2 cellular contexts compared by ENCODE assay signal in the genomic region with DNA sequence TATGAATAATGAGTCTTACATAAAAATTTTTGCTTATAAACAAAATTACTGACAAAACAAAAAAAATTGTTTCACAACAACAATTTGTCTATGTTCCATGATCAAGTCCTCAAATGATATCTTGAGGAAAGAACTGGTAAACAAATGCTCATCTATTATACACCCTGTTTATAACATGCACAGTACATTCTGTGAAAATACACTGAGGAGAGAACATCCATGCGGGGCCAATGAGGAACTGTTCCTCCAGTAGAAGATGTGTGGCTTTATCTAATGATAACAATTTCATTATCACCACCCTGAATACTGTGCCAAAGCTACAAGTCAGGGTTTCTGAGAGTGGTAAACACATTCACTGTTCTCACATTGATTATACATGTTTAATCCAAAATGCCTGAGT.
TF ChIP-seq lines count a peak whose summit lies in the region.

No MANE protein-coding gene starts in this region.

TF ChIP-seq in IMR-90, 13 proteins besides CTCF, POLR2A, EP300 and RAD21:
- no peak for TF ChIP-seq MXI1 (IDR thresholded peaks at IDR 0.05; ENCODE audit: borderline replicate concordance, low read depth, low read length)
- TF ChIP-seq CEBPB (IDR thresholded peaks at IDR 0.05; ENCODE audit: low read depth, low read length), result no peak
- no peak for TF ChIP-seq MAZ (IDR thresholded peaks at IDR 0.05; ENCODE audit: borderline replicate concordance, low read depth, low read length)
- TF ChIP-seq MAFK (IDR thresholded peaks at IDR 0.05; ENCODE audit: low read depth, low read length), result no peak
- no peak for TF ChIP-seq RCOR1 (IDR thresholded peaks at IDR 0.05; ENCODE audit: insufficient replicate concordance, low read length)
- TF ChIP-seq CHD1 (IDR thresholded peaks at IDR 0.05; ENCODE audit: low read depth, low read length), result no peak
- TF ChIP-seq, protein P1, sequence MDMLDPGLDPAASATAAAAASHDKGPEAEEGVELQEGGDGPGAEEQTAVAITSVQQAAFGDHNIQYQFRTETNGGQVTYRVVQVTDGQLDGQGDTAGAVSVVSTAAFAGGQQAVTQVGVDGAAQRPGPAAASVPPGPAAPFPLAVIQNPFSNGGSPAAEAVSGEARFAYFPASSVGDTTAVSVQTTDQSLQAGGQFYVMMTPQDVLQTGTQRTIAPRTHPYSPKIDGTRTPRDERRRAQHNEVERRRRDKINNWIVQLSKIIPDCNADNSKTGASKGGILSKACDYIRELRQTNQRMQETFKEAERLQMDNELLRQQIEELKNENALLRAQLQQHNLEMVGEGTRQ (IDR thresholded peaks at IDR 0.05; ENCODE audit: low read depth, low read length), result no peak
- TF ChIP-seq BHLHE40 (IDR thresholded peaks at IDR 0.05; ENCODE audit: low read depth, low read length), result no peak
- TF ChIP-seq FOS (IDR thresholded peaks at IDR 0.05; ENCODE audit: low read depth, low read length), result no peak
- TF ChIP-seq RFX5 (IDR thresholded peaks at IDR 0.05; ENCODE audit: low read depth, low read length), result no peak
- no peak for TF ChIP-seq SMC3 (IDR thresholded peaks at IDR 0.05; ENCODE audit: low read depth, low read length)
- TF ChIP-seq NFE2L2 (IDR thresholded peaks at IDR 0.05; ENCODE audit: low read depth, low read length), result no peak

TF ChIP-seq in HepG2, 621 proteins besides CTCF, POLR2A, EP300 and RAD21:
- TF ChIP-seq ZBTB21 (CRISPR knock-in tag; IDR thresholded peaks at IDR 0.05), result no peak
- no peak for TF ChIP-seq PITX1 (CRISPR knock-in tag; IDR thresholded peaks at IDR 0.05)
- TF ChIP-seq, protein P2, sequence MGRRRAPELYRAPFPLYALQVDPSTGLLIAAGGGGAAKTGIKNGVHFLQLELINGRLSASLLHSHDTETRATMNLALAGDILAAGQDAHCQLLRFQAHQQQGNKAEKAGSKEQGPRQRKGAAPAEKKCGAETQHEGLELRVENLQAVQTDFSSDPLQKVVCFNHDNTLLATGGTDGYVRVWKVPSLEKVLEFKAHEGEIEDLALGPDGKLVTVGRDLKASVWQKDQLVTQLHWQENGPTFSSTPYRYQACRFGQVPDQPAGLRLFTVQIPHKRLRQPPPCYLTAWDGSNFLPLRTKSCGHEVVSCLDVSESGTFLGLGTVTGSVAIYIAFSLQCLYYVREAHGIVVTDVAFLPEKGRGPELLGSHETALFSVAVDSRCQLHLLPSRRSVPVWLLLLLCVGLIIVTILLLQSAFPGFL (CRISPR knock-in tag; IDR thresholded peaks at IDR 0.05), result no peak
- no peak for TF ChIP-seq FOXC1 (CRISPR knock-in tag; IDR thresholded peaks at IDR 0.05; ENCODE audit: borderline replicate concordance)
- no peak for TF ChIP-seq MBD4 (IDR thresholded peaks at IDR 0.05; ENCODE audit: borderline replicate concordance, low read length)
- TF ChIP-seq, protein P3, sequence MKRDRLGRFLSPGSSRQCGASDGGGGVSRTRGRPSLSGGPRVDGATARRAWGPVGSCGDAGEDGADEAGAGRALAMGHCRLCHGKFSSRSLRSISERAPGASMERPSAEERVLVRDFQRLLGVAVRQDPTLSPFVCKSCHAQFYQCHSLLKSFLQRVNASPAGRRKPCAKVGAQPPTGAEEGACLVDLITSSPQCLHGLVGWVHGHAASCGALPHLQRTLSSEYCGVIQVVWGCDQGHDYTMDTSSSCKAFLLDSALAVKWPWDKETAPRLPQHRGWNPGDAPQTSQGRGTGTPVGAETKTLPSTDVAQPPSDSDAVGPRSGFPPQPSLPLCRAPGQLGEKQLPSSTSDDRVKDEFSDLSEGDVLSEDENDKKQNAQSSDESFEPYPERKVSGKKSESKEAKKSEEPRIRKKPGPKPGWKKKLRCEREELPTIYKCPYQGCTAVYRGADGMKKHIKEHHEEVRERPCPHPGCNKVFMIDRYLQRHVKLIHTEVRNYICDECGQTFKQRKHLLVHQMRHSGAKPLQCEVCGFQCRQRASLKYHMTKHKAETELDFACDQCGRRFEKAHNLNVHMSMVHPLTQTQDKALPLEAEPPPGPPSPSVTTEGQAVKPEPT (CRISPR knock-in tag; IDR thresholded peaks at IDR 0.05; ENCODE audit: low read depth), result no peak
- TF ChIP-seq ZIK1 (CRISPR knock-in tag; IDR thresholded peaks at IDR 0.05; ENCODE audit: borderline replicate concordance, low read depth), result no peak
- no peak for TF ChIP-seq SRSF9 (IDR thresholded peaks at IDR 0.05; ENCODE audit: borderline replicate concordance, insufficient read depth, low read depth, low read length, poor library complexity, severe bottlenecking)
- no peak for TF ChIP-seq ZFX (CRISPR knock-in tag; IDR thresholded peaks at IDR 0.05; ENCODE audit: low read depth)
- TF ChIP-seq ZSCAN12 (CRISPR knock-in tag; IDR thresholded peaks at IDR 0.05), result no peak
- TF ChIP-seq ZNF546 (CRISPR knock-in tag; conservative IDR thresholded peaks at IDR 0.05), result no peak
- TF ChIP-seq ZNF776 (CRISPR knock-in tag; IDR thresholded peaks at IDR 0.05), result no peak
- TF ChIP-seq, protein P4, sequence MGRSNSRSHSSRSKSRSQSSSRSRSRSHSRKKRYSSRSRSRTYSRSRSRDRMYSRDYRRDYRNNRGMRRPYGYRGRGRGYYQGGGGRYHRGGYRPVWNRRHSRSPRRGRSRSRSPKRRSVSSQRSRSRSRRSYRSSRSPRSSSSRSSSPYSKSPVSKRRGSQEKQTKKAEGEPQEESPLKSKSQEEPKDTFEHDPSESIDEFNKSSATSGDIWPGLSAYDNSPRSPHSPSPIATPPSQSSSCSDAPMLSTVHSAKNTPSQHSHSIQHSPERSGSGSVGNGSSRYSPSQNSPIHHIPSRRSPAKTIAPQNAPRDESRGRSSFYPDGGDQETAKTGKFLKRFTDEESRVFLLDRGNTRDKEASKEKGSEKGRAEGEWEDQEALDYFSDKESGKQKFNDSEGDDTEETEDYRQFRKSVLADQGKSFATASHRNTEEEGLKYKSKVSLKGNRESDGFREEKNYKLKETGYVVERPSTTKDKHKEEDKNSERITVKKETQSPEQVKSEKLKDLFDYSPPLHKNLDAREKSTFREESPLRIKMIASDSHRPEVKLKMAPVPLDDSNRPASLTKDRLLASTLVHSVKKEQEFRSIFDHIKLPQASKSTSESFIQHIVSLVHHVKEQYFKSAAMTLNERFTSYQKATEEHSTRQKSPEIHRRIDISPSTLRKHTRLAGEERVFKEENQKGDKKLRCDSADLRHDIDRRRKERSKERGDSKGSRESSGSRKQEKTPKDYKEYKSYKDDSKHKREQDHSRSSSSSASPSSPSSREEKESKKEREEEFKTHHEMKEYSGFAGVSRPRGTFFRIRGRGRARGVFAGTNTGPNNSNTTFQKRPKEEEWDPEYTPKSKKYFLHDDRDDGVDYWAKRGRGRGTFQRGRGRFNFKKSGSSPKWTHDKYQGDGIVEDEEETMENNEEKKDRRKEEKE (IDR thresholded peaks at IDR 0.05), result no peak
- no peak for TF ChIP-seq SALL1 (CRISPR knock-in tag; IDR thresholded peaks at IDR 0.05)
- TF ChIP-seq, protein P5, sequence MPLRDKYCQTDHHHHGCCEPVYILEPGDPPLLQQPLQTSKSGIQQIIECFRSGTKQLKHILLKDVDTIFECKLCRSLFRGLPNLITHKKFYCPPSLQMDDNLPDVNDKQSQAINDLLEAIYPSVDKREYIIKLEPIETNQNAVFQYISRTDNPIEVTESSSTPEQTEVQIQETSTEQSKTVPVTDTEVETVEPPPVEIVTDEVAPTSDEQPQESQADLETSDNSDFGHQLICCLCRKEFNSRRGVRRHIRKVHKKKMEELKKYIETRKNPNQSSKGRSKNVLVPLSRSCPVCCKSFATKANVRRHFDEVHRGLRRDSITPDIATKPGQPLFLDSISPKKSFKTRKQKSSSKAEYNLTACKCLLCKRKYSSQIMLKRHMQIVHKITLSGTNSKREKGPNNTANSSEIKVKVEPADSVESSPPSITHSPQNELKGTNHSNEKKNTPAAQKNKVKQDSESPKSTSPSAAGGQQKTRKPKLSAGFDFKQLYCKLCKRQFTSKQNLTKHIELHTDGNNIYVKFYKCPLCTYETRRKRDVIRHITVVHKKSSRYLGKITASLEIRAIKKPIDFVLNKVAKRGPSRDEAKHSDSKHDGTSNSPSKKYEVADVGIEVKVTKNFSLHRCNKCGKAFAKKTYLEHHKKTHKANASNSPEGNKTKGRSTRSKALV (CRISPR knock-in tag; IDR thresholded peaks at IDR 0.05), result no peak
- TF ChIP-seq HNRNPUL1 (IDR thresholded peaks at IDR 0.05; ENCODE audit: low read depth, low read length), result no peak
- TF ChIP-seq, protein P6, sequence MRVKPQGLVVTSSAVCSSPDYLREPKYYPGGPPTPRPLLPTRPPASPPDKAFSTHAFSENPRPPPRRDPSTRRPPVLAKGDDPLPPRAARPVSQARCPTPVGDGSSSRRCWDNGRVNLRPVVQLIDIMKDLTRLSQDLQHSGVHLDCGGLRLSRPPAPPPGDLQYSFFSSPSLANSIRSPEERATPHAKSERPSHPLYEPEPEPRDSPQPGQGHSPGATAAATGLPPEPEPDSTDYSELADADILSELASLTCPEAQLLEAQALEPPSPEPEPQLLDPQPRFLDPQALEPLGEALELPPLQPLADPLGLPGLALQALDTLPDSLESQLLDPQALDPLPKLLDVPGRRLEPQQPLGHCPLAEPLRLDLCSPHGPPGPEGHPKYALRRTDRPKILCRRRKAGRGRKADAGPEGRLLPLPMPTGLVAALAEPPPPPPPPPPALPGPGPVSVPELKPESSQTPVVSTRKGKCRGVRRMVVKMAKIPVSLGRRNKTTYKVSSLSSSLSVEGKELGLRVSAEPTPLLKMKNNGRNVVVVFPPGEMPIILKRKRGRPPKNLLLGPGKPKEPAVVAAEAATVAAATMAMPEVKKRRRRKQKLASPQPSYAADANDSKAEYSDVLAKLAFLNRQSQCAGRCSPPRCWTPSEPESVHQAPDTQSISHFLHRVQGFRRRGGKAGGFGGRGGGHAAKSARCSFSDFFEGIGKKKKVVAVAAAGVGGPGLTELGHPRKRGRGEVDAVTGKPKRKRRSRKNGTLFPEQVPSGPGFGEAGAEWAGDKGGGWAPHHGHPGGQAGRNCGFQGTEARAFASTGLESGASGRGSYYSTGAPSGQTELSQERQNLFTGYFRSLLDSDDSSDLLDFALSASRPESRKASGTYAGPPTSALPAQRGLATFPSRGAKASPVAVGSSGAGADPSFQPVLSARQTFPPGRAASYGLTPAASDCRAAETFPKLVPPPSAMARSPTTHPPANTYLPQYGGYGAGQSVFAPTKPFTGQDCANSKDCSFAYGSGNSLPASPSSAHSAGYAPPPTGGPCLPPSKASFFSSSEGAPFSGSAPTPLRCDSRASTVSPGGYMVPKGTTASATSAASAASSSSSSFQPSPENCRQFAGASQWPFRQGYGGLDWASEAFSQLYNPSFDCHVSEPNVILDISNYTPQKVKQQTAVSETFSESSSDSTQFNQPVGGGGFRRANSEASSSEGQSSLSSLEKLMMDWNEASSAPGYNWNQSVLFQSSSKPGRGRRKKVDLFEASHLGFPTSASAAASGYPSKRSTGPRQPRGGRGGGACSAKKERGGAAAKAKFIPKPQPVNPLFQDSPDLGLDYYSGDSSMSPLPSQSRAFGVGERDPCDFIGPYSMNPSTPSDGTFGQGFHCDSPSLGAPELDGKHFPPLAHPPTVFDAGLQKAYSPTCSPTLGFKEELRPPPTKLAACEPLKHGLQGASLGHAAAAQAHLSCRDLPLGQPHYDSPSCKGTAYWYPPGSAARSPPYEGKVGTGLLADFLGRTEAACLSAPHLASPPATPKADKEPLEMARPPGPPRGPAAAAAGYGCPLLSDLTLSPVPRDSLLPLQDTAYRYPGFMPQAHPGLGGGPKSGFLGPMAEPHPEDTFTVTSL (CRISPR knock-in tag; IDR thresholded peaks at IDR 0.05; ENCODE audit: borderline replicate concordance), result no peak
- TF ChIP-seq, protein P7, sequence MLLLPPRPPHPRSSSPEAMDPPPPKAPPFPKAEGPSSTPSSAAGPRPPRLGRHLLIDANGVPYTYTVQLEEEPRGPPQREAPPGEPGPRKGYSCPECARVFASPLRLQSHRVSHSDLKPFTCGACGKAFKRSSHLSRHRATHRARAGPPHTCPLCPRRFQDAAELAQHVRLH (CRISPR knock-in tag; IDR thresholded peaks at IDR 0.05; ENCODE audit: borderline replicate concordance, low read depth), result no peak
- no peak for TF ChIP-seq BCL6 (CRISPR knock-in tag; IDR thresholded peaks at IDR 0.05)
